15 cellular contexts compared by ENCODE assay signal in the genomic region with DNA sequence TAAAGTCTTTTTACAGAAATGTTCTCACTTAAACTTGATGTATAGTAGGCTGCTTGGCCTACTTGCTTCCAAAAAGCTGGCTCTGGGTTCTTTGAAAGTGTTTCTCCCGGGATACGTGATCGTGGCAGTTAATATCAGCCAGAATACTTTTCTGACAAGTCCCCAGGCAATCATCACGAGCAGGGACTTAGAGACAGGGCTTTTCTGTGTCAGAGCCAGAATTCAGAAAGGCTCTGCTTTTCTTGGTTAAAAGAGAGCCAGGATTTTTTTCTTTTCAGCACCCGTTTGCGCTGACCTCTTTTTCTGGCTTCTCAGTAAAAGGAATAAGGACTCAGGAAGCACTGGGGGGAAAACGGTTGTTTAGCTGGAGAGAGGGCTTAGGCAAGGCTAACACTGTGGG. TPM values are rescaled to one million over a fixed set of nuclear protein-coding genes. Genes with fewer than 3 reads are reported as not detected.
DNase-seq lines count a peak whose midpoint lies in the region; ATAC-seq and TF ChIP-seq lines count a peak whose summit lies in the region.
"Had no signal": no experiment of that assay in that cellular context is flagged by ENCODE, and none has a peak within 500 bp of the region (broad histone marks: within the 10 kb centered on the region; RNA-seq: fewer than 3 reads in every experiment).

No MANE protein-coding gene starts in this region.

- no peaks in the 10 kb centered on the region for H4K20me1 ChIP-seq in osteoblast (ENCODE audit: insufficient read depth, low read length)

- 35 to 36% methylated on average over 7 of the region's 7 CpGs for WGBS in lower leg skin, 2 donors

- H3K4me2 ChIP-seq in osteoblast (ENCODE audit: insufficient read depth, low read length): no peak overlapping the region

- no peak overlapping the region for H3K4me3 ChIP-seq in osteoblast (ENCODE audit: insufficient read depth, low read length)
- no peak overlapping the region for H3K4me3 ChIP-seq in tibial artery
- H3K4me3 ChIP-seq in lower leg skin (ENCODE audit: low read depth, poor library complexity, severe bottlenecking): no peak overlapping the region
- H3K4me3 ChIP-seq: cardiac muscle cell had no signal

- peak overlapping the region; percentile 76 for H3K27ac ChIP-seq in cingulate gyrus (ENCODE audit: low read depth, low read length)
- H3K27ac ChIP-seq in osteoblast (ENCODE audit: low read depth, low read length): no peak overlapping the region
- peak overlapping the region; percentile 29 to 31 for H3K27ac ChIP-seq in tibial artery
- H3K27ac ChIP-seq: cardiac muscle cell had no signal

- H3K9me3 ChIP-seq in osteoblast (ENCODE audit: low read depth, low read length) (no peaks in the 10 kb centered on the region), tibial artery (no peaks in the 10 kb centered on the region)

- H3K79me2 ChIP-seq in osteoblast (ENCODE audit: insufficient read depth, low read length): no peaks in the 10 kb centered on the region

- DNase-seq in left ventricle myocardium superior (no peak), osteoblast (ENCODE audit: insufficient read length, low spot score, missing footprints) (no peak), tibial artery (no peak), GM19240 (ENCODE audit: insufficient read length, low spot score) (no peak), lower leg skin (ENCODE audit: low spot score in 2 of 2) (no peak)
- DNase-seq: activated CD4-positive, alpha-beta T cell treated with anti-CD3 and anti-CD28 coated beads, Interleukin-2, amount 10 ng/mL, durations not matched to agents 24 days and 14 days; activated effector memory CD4-positive, alpha-beta T cell treated with anti-CD3 and anti-CD28 coated beads, Interleukin-2, amount 50 U/mL, for 16 hours; effector CD8-positive, alpha-beta T cell; NCI-H510A treated with DMSO at 0.1 percent for 48 hours; SIG-M5; T-helper 1 cell had no signal

- ATAC-seq in left ventricle myocardium superior (peak; percentile 41), HG03025 (IDR thresholded peaks at IDR 0.05; ENCODE audit: low FRiP score, unreplicated experiment) (no peak)
- ATAC-seq: stimulated activated effector memory CD8-positive, alpha-beta T cell treated with anti-CD3 and anti-CD28 coated beads, Interleukin-12 subunit alpha, Interleukin-12 subunit beta, amount 100 ng/mL, for 72 hours had no signal

- H3K27me3 ChIP-seq in osteoblast (ENCODE audit: insufficient read depth, low read length) (peaks cover 6% of the 10 kb centered on the region), tibial artery (no peaks in the 10 kb centered on the region)
- H3K27me3 ChIP-seq: cardiac muscle cell had no signal

- peak overlapping the region; percentile 6 for H2AFZ ChIP-seq in osteoblast (ENCODE audit: low read length)

- TF ChIP-seq POLR2A in lower leg skin (IDR thresholded peaks at IDR 0.05): no peak

- H3K4me1 ChIP-seq in osteoblast (ENCODE audit: insufficient read depth, low read length): no peaks in the 10 kb centered on the region
- H3K4me1 ChIP-seq in tibial artery: peaks cover 0 to 16% (median 10%) of the 10 kb centered on the region in 4 donors

- intact Hi-C loops in left ventricle myocardium superior (cut with micrococcal nuclease): no loop called here
- intact Hi-C loops in tibial artery (cut with DNase I; ENCODE audit: low total_unique reads): no loop called here
- intact Hi-C loops in lower leg skin (cut with DNase I; ENCODE audit: low total_unique reads): no loop called here

- no peaks in the 10 kb centered on the region for H3K36me3 ChIP-seq in osteoblast (ENCODE audit: insufficient read depth, low read length)
- H3K36me3 ChIP-seq in tibial artery: no peaks in the 10 kb centered on the region
- H3K36me3 ChIP-seq: cardiac muscle cell had no signal

- no peak for TF ChIP-seq CTCF in osteoblast (IDR thresholded peaks at IDR 0.05; ENCODE audit: extremely low read depth, low read depth, low read length)
- no peak for TF ChIP-seq CTCF in tibial artery (IDR thresholded peaks at IDR 0.05)
- no peak for TF ChIP-seq CTCF in lower leg skin (IDR thresholded peaks at IDR 0.05)

RNA-seq across cellular contexts. Expression of gene ARHGAP5, which starts 57.8 kb away (rescaled TPM):
- total RNA-seq in left ventricle myocardium superior (263 TPM), osteoblast (85.7 and 88.7 TPM in 2 replicates), lower leg skin (10 to 100 TPM; 86.4 to 97.5 (median 95.2) TPM)
